ENCODE assay signal across 1 cellular context in genomic region chr10:101060951-101061813, GRCh38.
TF ChIP-seq lines count a peak whose summit lies in the region.

No MANE protein-coding gene starts in this region.

TF ChIP-seq in HepG2, 621 proteins besides CTCF, POLR2A, EP300 and RAD21 (continued from another document and continues in another):
- TF ChIP-seq MLXIP (CRISPR knock-in tag; IDR thresholded peaks at IDR 0.05; ENCODE audit: borderline replicate concordance) (peak; percentile 65; the same call in 1 of the 2 replicates), HOXA3 (CRISPR knock-in tag; IDR thresholded peaks at IDR 0.05) (no peak; the same call in 1 of the 2 replicates), RARA (CRISPR knock-in tag; IDR thresholded peaks at IDR 0.05) (peak; percentile 43; the same call in 1 of the 2 replicates), DR1 (CRISPR knock-in tag; IDR thresholded peaks at IDR 0.05) (peak; percentile 83; the same call in 1 of the 2 replicates), SATB2 (CRISPR knock-in tag; IDR thresholded peaks at IDR 0.05) (no peak), HNF4A (CRISPR knock-in tag; IDR thresholded peaks at IDR 0.05) (peak; percentile 23), JUNB (CRISPR knock-in tag; IDR thresholded peaks at IDR 0.05; ENCODE audit: borderline replicate concordance) (peak; percentile 64; the same call in 1 of the 2 replicates), SRSF9 (IDR thresholded peaks at IDR 0.05; ENCODE audit: borderline replicate concordance, insufficient read depth, low read depth, low read length, poor library complexity, severe bottlenecking) (no peak), CENPBD1 (CRISPR knock-in tag; IDR thresholded peaks at IDR 0.05; ENCODE audit: borderline replicate concordance, low read depth) (no peak), MZF1 (CRISPR knock-in tag; IDR thresholded peaks at IDR 0.05; ENCODE audit: borderline replicate concordance) (no peak), ZNF7 (CRISPR knock-in tag; IDR thresholded peaks at IDR 0.05) (no peak), MTA3 (CRISPR knock-in tag; IDR thresholded peaks at IDR 0.05) (no peak), GFI1 (CRISPR knock-in tag; IDR thresholded peaks at IDR 0.05; ENCODE audit: borderline replicate concordance) (peak; percentile 81), ZBTB10 (CRISPR knock-in tag; IDR thresholded peaks at IDR 0.05; ENCODE audit: borderline replicate concordance) (no peak), RFX1 (IDR thresholded peaks at IDR 0.05) (no peak), ZNF333 (CRISPR knock-in tag; IDR thresholded peaks at IDR 0.05; ENCODE audit: borderline replicate concordance) (peak; percentile 24; the same call in 1 of the 2 replicates), RXRA (CRISPR knock-in tag; IDR thresholded peaks at IDR 0.05) (peak; percentile 81; the same call in 1 of the 2 replicates), ZHX1 (CRISPR knock-in tag; IDR thresholded peaks at IDR 0.05; ENCODE audit: low read depth) (no peak), ZKSCAN1 (IDR thresholded peaks at IDR 0.05; ENCODE audit: low read length) (0 out of 2 replicates have a peak, but pooled peaks have one; percentile 11), ZNF816 (CRISPR knock-in tag; IDR thresholded peaks at IDR 0.05; ENCODE audit: borderline replicate concordance) (peak; percentile 86), STAT5B (CRISPR knock-in tag; IDR thresholded peaks at IDR 0.05) (no peak), MBNL3 (CRISPR knock-in tag; conservative IDR thresholded peaks at IDR 0.05) (no peak), ZNF670 (CRISPR knock-in tag; IDR thresholded peaks at IDR 0.05; ENCODE audit: borderline replicate concordance) (peak; percentile 49; the same call in 1 of the 2 replicates), XRCC5 (optimal IDR thresholded peaks at IDR 0.05; ENCODE audit: low read length) (peak; percentile 82), ZFP1 (CRISPR knock-in tag; IDR thresholded peaks at IDR 0.05) (no peak), RFXANK (CRISPR knock-in tag; IDR thresholded peaks at IDR 0.05) (no peak; the same call in 1 of the 2 replicates), NR3C1 (CRISPR knock-in tag; IDR thresholded peaks at IDR 0.05) (no peak), ZBTB46 (CRISPR knock-in tag; IDR thresholded peaks at IDR 0.05; ENCODE audit: borderline replicate concordance) (no peak), NR0B2 (CRISPR knock-in tag; IDR thresholded peaks at IDR 0.05) (peak; percentile 22; the same call in 1 of the 2 replicates), ZUFSP (CRISPR knock-in tag; IDR thresholded peaks at IDR 0.05; ENCODE audit: borderline replicate concordance) (no peak), NR2F2 (IDR thresholded peaks at IDR 0.05; ENCODE audit: borderline replicate concordance, low read depth) (no peak), SRF (IDR thresholded peaks at IDR 0.05; ENCODE audit: low read depth, low read length) (no peak), SRSF4 (IDR thresholded peaks at IDR 0.05; ENCODE audit: low read depth, low read length, poor library complexity, severe bottlenecking) (peak; percentile 87), TCF12 (IDR thresholded peaks at IDR 0.05) (no peak), TCF12 (CRISPR knock-in tag; IDR thresholded peaks at IDR 0.05) (peak; percentile 92; the same call in 1 of the 2 replicates), ZBED4 (CRISPR knock-in tag; IDR thresholded peaks at IDR 0.05; ENCODE audit: borderline replicate concordance) (peak; percentile 96; the same call in 1 of the 2 replicates), ELF1 (CRISPR knock-in tag; IDR thresholded peaks at IDR 0.05) (no peak), SIX4 (CRISPR knock-in tag; IDR thresholded peaks at IDR 0.05) (no peak), ZNF747 (CRISPR knock-in tag; IDR thresholded peaks at IDR 0.05; ENCODE audit: borderline replicate concordance) (peak; percentile 69; the same call in 1 of the 2 replicates), ZNF513 (CRISPR knock-in tag; conservative IDR thresholded peaks at IDR 0.05) (no peak), ATRX (CRISPR knock-in tag; IDR thresholded peaks at IDR 0.05; ENCODE audit: borderline replicate concordance) (no peak), ZZZ3 (CRISPR knock-in tag; IDR thresholded peaks at IDR 0.05; ENCODE audit: borderline replicate concordance) (no peak), ZMYM3 (CRISPR knock-in tag; IDR thresholded peaks at IDR 0.05) (peak; percentile 25; the same call in 1 of the 2 replicates)
